In the genomic region with DNA sequence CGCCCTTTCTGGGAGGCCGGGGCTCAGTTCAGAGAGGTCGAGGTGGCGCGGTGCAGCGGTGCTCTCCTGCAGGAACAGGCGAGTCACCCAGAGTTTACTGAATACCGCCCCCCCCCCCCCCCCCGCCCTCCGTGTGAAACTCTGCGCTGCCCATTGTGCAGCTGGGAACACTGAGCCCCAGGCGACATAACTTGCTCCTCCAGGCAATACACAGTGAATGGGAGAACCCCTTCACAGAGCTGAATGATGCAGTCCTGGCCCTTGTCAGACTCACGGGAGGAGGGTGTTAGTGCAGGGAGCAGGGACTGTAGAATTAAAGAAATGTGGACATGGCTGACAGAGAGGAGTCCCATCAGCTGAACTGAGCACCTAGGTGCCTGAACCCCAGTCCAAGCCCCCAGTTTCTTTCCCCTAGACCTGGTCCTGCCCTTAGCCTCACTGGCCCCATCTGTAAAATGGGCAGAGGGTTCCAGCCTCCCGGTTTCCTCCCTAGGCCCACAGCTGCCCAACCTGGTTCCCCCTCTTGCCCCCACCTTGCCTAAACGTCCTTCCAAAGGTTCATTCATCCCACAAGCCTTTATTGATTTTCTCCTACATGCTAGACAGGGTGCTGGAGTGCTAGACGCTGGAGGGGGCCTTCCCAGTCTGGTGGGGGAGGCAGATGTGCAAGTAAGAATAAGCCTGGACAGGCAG, we compare ENCODE assay signal across 1 cellular context.
A peak's percentile ranks its signal among the peaks of the same experiment; 100 is the strongest.
TF ChIP-seq lines count a peak whose summit lies in the region.

No MANE protein-coding gene starts in this region.

TF ChIP-seq in HepG2, 621 proteins besides CTCF, POLR2A, EP300 and RAD21 (continued from another document and continues in another):
- TF ChIP-seq RFXAP (CRISPR knock-in tag; IDR thresholded peaks at IDR 0.05; ENCODE audit: borderline replicate concordance): no peak
- peak; percentile 60; the same call in 1 of the 2 replicates for TF ChIP-seq GATAD2A (CRISPR knock-in tag; IDR thresholded peaks at IDR 0.05)
- TF ChIP-seq, protein P1, sequence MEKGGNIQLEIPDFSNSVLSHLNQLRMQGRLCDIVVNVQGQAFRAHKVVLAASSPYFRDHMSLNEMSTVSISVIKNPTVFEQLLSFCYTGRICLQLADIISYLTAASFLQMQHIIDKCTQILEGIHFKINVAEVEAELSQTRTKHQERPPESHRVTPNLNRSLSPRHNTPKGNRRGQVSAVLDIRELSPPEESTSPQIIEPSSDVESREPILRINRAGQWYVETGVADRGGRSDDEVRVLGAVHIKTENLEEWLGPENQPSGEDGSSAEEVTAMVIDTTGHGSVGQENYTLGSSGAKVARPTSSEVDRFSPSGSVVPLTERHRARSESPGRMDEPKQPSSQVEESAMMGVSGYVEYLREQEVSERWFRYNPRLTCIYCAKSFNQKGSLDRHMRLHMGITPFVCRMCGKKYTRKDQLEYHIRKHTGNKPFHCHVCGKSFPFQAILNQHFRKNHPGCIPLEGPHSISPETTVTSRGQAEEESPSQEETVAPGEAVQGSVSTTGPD (CRISPR knock-in tag; IDR thresholded peaks at IDR 0.05): no peak
- TF ChIP-seq RARA (CRISPR knock-in tag; IDR thresholded peaks at IDR 0.05): peak; percentile 61; the same call in 1 of the 2 replicates
- peak; percentile 38; the same call in 1 of the 2 replicates for TF ChIP-seq HDAC2 (CRISPR knock-in tag; IDR thresholded peaks at IDR 0.05)
- TF ChIP-seq, protein P2, sequence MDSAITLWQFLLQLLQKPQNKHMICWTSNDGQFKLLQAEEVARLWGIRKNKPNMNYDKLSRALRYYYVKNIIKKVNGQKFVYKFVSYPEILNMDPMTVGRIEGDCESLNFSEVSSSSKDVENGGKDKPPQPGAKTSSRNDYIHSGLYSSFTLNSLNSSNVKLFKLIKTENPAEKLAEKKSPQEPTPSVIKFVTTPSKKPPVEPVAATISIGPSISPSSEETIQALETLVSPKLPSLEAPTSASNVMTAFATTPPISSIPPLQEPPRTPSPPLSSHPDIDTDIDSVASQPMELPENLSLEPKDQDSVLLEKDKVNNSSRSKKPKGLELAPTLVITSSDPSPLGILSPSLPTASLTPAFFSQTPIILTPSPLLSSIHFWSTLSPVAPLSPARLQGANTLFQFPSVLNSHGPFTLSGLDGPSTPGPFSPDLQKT (CRISPR knock-in tag; IDR thresholded peaks at IDR 0.05; ENCODE audit: borderline replicate concordance): no peak
- TF ChIP-seq, protein P3, sequence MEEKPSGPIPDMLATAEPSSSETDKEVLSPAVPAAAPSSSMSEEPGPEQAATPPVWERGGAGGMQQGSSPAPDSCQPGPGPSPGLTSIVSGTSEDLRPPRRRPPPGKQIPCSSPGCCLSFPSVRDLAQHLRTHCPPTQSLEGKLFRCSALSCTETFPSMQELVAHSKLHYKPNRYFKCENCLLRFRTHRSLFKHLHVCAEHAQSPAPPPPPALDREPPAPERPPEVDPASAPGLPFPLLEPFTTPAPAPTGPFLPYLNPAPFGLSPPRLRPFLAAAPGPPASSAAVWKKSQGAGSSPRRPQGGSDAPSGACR (CRISPR knock-in tag; IDR thresholded peaks at IDR 0.05): no peak
- TF ChIP-seq HMG20B (CRISPR knock-in tag; conservative IDR thresholded peaks at IDR 0.05): no peak
- no peak for TF ChIP-seq ZFAT (CRISPR knock-in tag; conservative IDR thresholded peaks at IDR 0.05)
- TF ChIP-seq KAT2B (IDR thresholded peaks at IDR 0.05; ENCODE audit: borderline replicate concordance, low read depth, low read length): 0 out of 2 replicates have a peak, but pooled peaks have one; percentile 13
- TF ChIP-seq ZNF616 (CRISPR knock-in tag; IDR thresholded peaks at IDR 0.05; ENCODE audit: low read depth): no peak
- TF ChIP-seq TSC22D2 (CRISPR knock-in tag; IDR thresholded peaks at IDR 0.05; ENCODE audit: borderline replicate concordance): no peak
- TF ChIP-seq, protein P4, sequence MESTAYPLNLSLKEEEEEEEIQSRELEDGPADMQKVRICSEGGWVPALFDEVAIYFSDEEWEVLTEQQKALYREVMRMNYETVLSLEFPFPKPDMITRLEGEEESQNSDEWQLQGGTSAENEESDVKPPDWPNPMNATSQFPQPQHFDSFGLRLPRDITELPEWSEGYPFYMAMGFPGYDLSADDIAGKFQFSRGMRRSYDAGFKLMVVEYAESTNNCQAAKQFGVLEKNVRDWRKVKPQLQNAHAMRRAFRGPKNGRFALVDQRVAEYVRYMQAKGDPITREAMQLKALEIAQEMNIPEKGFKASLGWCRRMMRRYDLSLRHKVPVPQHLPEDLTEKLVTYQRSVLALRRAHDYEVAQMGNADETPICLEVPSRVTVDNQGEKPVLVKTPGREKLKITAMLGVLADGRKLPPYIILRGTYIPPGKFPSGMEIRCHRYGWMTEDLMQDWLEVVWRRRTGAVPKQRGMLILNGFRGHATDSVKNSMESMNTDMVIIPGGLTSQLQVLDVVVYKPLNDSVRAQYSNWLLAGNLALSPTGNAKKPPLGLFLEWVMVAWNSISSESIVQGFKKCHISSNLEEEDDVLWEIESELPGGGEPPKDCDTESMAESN (CRISPR knock-in tag; conservative IDR thresholded peaks at IDR 0.05): no peak
- TF ChIP-seq, protein P5, sequence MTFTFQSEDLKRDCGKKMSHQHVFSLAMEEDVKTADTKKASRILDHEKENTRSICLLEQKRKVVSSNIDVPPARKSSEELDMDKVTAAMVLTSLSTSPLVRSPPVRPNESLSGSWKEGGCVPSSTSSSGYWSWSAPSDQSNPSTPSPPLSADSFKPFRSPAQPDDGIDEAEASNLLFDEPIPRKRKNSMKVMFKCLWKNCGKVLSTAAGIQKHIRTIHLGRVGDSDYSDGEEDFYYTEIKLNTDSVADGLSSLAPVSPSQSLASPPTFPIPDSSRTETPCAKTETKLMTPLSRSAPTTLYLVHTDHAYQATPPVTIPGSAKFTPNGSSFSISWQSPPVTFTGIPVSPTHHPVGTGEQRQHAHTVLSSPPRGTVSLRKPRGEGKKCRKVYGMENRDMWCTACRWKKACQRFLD (CRISPR knock-in tag; IDR thresholded peaks at IDR 0.05; ENCODE audit: borderline replicate concordance): no peak
- TF ChIP-seq U2AF2 (IDR thresholded peaks at IDR 0.05; ENCODE audit: low read depth, low read length): no peak
- TF ChIP-seq CHD4 (IDR thresholded peaks at IDR 0.05; ENCODE audit: borderline replicate concordance, low read length): peak; percentile 57; the same call in 1 of the 2 replicates
- no peak for TF ChIP-seq GFI1 (CRISPR knock-in tag; IDR thresholded peaks at IDR 0.05; ENCODE audit: borderline replicate concordance)
- TF ChIP-seq ZFX (CRISPR knock-in tag; IDR thresholded peaks at IDR 0.05; ENCODE audit: low read depth): peak; percentile 59
- 0 out of 2 replicates have a peak, but pooled peaks have one; percentile 32 for TF ChIP-seq JUN (CRISPR knock-in tag; IDR thresholded peaks at IDR 0.05)
- TF ChIP-seq CREB1 (IDR thresholded peaks at IDR 0.05): no peak
- TF ChIP-seq CREB1 (CRISPR knock-in tag; IDR thresholded peaks at IDR 0.05): no peak
- TF ChIP-seq HNRNPUL1 (IDR thresholded peaks at IDR 0.05; ENCODE audit: low read depth, low read length): no peak
- no peak for TF ChIP-seq ETV5 (CRISPR knock-in tag; IDR thresholded peaks at IDR 0.05; ENCODE audit: borderline replicate concordance)
- 0 out of 2 replicates have a peak, but pooled peaks have one; percentile 50 for TF ChIP-seq MAZ (IDR thresholded peaks at IDR 0.05; ENCODE audit: borderline replicate concordance, low read depth, low read length)
- TF ChIP-seq MAZ (CRISPR knock-in tag; IDR thresholded peaks at IDR 0.05; ENCODE audit: low read depth): no peak
- TF ChIP-seq HIVEP1 (CRISPR knock-in tag; IDR thresholded peaks at IDR 0.05): no peak
- no peak for TF ChIP-seq NRL (CRISPR knock-in tag; IDR thresholded peaks at IDR 0.05; ENCODE audit: borderline replicate concordance)
- TF ChIP-seq REPIN1 (CRISPR knock-in tag; IDR thresholded peaks at IDR 0.05; ENCODE audit: borderline replicate concordance, low read depth): no peak
- no peak for TF ChIP-seq TAF1 (CRISPR knock-in tag; IDR thresholded peaks at IDR 0.05)
- no peak for TF ChIP-seq ZNF564 (CRISPR knock-in tag; IDR thresholded peaks at IDR 0.05)
- TF ChIP-seq ZFP36 (IDR thresholded peaks at IDR 0.05; ENCODE audit: borderline replicate concordance, low read depth, low read length, partially characterized antibody): peak; percentile 77
- peak; percentile 1; the same call in 1 of the 2 replicates for TF ChIP-seq PHF8 (CRISPR knock-in tag; IDR thresholded peaks at IDR 0.05)
- TF ChIP-seq, protein P6, sequence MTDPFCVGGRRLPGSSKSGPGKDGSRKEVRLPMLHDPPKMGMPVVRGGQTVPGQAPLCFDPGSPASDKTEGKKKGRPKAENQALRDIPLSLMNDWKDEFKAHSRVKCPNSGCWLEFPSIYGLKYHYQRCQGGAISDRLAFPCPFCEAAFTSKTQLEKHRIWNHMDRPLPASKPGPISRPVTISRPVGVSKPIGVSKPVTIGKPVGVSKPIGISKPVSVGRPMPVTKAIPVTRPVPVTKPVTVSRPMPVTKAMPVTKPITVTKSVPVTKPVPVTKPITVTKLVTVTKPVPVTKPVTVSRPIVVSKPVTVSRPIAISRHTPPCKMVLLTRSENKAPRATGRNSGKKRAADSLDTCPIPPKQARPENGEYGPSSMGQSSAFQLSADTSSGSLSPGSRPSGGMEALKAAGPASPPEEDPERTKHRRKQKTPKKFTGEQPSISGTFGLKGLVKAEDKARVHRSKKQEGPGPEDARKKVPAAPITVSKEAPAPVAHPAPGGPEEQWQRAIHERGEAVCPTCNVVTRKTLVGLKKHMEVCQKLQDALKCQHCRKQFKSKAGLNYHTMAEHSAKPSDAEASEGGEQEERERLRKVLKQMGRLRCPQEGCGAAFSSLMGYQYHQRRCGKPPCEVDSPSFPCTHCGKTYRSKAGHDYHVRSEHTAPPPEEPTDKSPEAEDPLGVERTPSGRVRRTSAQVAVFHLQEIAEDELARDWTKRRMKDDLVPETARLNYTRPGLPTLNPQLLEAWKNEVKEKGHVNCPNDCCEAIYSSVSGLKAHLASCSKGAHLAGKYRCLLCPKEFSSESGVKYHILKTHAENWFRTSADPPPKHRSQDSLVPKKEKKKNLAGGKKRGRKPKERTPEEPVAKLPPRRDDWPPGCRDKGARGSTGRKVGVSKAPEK (CRISPR knock-in tag; IDR thresholded peaks at IDR 0.05; ENCODE audit: borderline replicate concordance): no peak
- TF ChIP-seq AHR (CRISPR knock-in tag; IDR thresholded peaks at IDR 0.05): no peak
- no peak for TF ChIP-seq ATAD3A (CRISPR knock-in tag; IDR thresholded peaks at IDR 0.05)
- TF ChIP-seq, protein P7, sequence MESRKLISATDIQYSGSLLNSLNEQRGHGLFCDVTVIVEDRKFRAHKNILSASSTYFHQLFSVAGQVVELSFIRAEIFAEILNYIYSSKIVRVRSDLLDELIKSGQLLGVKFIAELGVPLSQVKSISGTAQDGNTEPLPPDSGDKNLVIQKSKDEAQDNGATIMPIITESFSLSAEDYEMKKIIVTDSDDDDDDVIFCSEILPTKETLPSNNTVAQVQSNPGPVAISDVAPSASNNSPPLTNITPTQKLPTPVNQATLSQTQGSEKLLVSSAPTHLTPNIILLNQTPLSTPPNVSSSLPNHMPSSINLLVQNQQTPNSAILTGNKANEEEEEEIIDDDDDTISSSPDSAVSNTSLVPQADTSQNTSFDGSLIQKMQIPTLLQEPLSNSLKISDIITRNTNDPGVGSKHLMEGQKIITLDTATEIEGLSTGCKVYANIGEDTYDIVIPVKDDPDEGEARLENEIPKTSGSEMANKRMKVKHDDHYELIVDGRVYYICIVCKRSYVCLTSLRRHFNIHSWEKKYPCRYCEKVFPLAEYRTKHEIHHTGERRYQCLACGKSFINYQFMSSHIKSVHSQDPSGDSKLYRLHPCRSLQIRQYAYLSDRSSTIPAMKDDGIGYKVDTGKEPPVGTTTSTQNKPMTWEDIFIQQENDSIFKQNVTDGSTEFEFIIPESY (CRISPR knock-in tag; IDR thresholded peaks at IDR 0.05): no peak
- TF ChIP-seq, protein P8, sequence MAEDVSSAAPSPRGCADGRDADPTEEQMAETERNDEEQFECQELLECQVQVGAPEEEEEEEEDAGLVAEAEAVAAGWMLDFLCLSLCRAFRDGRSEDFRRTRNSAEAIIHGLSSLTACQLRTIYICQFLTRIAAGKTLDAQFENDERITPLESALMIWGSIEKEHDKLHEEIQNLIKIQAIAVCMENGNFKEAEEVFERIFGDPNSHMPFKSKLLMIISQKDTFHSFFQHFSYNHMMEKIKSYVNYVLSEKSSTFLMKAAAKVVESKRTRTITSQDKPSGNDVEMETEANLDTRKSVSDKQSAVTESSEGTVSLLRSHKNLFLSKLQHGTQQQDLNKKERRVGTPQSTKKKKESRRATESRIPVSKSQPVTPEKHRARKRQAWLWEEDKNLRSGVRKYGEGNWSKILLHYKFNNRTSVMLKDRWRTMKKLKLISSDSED (CRISPR knock-in tag; IDR thresholded peaks at IDR 0.05): no peak
- TF ChIP-seq, protein P9, sequence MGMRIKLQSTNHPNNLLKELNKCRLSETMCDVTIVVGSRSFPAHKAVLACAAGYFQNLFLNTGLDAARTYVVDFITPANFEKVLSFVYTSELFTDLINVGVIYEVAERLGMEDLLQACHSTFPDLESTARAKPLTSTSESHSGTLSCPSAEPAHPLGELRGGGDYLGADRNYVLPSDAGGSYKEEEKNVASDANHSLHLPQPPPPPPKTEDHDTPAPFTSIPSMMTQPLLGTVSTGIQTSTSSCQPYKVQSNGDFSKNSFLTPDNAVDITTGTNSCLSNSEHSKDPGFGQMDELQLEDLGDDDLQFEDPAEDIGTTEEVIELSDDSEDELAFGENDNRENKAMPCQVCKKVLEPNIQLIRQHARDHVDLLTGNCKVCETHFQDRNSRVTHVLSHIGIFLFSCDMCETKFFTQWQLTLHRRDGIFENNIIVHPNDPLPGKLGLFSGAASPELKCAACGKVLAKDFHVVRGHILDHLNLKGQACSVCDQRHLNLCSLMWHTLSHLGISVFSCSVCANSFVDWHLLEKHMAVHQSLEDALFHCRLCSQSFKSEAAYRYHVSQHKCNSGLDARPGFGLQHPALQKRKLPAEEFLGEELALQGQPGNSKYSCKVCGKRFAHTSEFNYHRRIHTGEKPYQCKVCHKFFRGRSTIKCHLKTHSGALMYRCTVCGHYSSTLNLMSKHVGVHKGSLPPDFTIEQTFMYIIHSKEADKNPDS (CRISPR knock-in tag; IDR thresholded peaks at IDR 0.05): no peak
- TF ChIP-seq CBX1 (IDR thresholded peaks at IDR 0.05; ENCODE audit: low read depth): peak; percentile 62
- TF ChIP-seq ZNF546 (CRISPR knock-in tag; conservative IDR thresholded peaks at IDR 0.05): no peak
- TF ChIP-seq ZNF768 (CRISPR knock-in tag; IDR thresholded peaks at IDR 0.05): peak; percentile 69; the same call in 1 of the 2 replicates
- TF ChIP-seq NONO (IDR thresholded peaks at IDR 0.05): no peak
- 0 out of 2 replicates have a peak, but pooled peaks have one; percentile 22 for TF ChIP-seq NONO (CRISPR knock-in tag; conservative IDR thresholded peaks at IDR 0.05)
